ENCODE assay signal across 8 cellular contexts in the genomic region with DNA sequence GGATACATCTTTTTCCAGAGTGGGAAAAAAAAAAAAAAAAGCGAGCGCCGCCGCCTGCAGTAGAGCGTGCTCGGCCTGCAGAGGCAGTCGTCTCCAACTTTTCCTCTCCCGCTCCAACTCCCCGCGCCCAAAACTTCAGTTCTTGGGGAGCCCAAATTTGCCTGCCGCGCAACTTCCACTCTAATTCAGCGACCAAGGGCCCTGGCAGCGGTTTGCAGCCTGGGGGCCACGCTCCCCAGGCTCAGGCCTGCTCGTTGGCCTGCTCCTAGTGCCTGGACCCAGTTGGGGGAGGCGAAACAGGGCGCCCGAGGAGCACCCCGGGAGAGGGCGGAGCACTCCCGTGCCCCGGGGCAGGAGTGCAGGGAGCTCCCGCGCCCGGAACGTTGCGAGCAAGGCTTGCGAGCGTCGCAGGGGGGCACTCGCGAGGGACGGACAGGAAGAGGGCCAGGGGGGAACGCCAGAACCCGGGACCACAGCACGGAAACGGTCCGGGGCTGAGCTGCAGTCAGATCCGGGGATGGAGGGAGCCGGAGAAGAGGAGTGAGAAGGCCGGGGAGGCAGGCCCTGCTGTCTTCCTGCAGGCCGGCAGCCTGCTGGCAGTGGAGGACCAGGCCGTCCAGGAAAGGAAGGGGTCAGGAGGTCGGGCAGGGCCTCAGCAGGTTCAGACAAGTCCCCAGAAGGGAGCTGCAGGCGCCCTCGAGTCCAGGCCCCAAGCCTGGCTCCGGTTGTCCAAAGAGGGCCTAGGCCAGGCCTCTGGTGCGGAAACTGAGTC. TPM values are rescaled to one million over a fixed set of nuclear protein-coding genes. Genes with fewer than 3 reads are reported as not detected.
A peak's percentile ranks its signal among the peaks of the same experiment; 100 is the strongest.
DNase-seq lines count a peak whose midpoint lies in the region; ATAC-seq and TF ChIP-seq lines count a peak whose summit lies in the region.

A gene with protein sequence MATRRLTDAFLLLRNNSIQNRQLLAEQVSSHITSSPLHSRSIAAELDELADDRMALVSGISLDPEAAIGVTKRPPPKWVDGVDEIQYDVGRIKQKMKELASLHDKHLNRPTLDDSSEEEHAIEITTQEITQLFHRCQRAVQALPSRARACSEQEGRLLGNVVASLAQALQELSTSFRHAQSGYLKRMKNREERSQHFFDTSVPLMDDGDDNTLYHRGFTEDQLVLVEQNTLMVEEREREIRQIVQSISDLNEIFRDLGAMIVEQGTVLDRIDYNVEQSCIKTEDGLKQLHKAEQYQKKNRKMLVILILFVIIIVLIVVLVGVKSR (plus strand): TSS at position 508 of the 772 bp plus-strand sequence. CDS start 724 bp downstream, outside the sequence.

- peak within 1 kb of the TSS; percentile 92 for H3K4me3 ChIP-seq in choroid plexus epithelial cell (ENCODE audit: low read depth, low read length)

- TF ChIP-seq CTCF in choroid plexus epithelial cell (conservative IDR thresholded peaks at IDR 0.05; ENCODE audit: low read depth, low read length): peak; percentile 64

- peak; percentile 63 for ATAC-seq in GM19023 (IDR thresholded peaks at IDR 0.05; ENCODE audit: unreplicated experiment)
- peak; percentile 71 for ATAC-seq in HG03354 (IDR thresholded peaks at IDR 0.05; ENCODE audit: poor library complexity, severe bottlenecking, unreplicated experiment)

- DNase-seq in AG08395 (ENCODE audit: low spot score) (peak; percentile 96), NCI-H460 (ENCODE audit: extremely low read depth, low read depth) (peak; percentile 94), choroid plexus epithelial cell (ENCODE audit: low read depth) (peak; percentile 96), kidney glomerular epithelial cell (lab: John Stamatoyannopoulos, UW) (peak; percentile 72)
- DNase-seq in activated CD4-positive, alpha-beta T cell treated with anti-CD3 and anti-CD28 coated beads for 24 hours (ENCODE audit: low read depth in 2 of 2): peak; percentile 79 to 84
- DNase-seq in stimulated activated CD4-positive, alpha-beta T cell treated with anti-CD3 and anti-CD28 coated beads, Interleukin-15, amount 100 ng/mL, for 48 hours (ENCODE audit: low read depth in 2 of 2): peak; percentile 84 to 85

RNA-seq across cellular contexts. Expression of the gene that starts here (rescaled TPM):
- 20.5 and 24.3 TPM in 2 replicates for total RNA-seq in NCI-H460 (2014; rRNA removed; shearing (Covaris generic))
- 22.8 and 31.3 TPM in 2 replicates for polyA plus RNA-seq in NCI-H460 (2014; cell fraction: nucleus; rRNA removed)

Comparison
In these comparisons a context has a peak if more than half of its experiments do, and no peak if none do; other contexts are left out.
1. Peak in every context shown above with its lines: DNase-seq, ATAC-seq and H3K4me3 ChIP-seq.